Comparison of ENCODE assay signal across 29 cellular contexts in genomic region chr1:188517139-188517538, GRCh38.
"Had no signal": no experiment of that assay in that cellular context is flagged by ENCODE, and none has a peak within 500 bp of the region (broad histone marks: within the 10 kb centered on the region; RNA-seq: fewer than 3 reads in every experiment).

No MANE protein-coding gene starts in this region.

- DNase-seq: activated CD4-positive, alpha-beta memory T cell treated with anti-CD3 and anti-CD28 coated beads, Interleukin-2, amount 10 ng/mL, durations not matched to agents 7 days and 5 days; activated CD4-positive, alpha-beta T cell treated with anti-CD3 and anti-CD28 coated beads for 1 hour; activated CD4-positive, alpha-beta T cell treated with anti-CD3 and anti-CD28 coated beads for 4 hours; activated CD4-positive, alpha-beta T cell treated with anti-CD3 and anti-CD28 coated beads, Interleukin-2, amount 10 ng/mL, durations not matched to agents 7 days and 5 days; activated CD4-positive, alpha-beta T cell treated with anti-CD3 and anti-CD28 coated beads, Interleukin-2, amount 50 U/mL, for 4 hours; activated CD4-positive, CD25-positive, alpha-beta regulatory T cell; activated CD8-positive, alpha-beta memory T cell treated with anti-CD3 and anti-CD28 coated beads, Interleukin-2, amount 50 U/mL, for 48 hours; activated gamma-delta T cell; activated naive CD4-positive, alpha-beta T cell; activated naive CD4-positive, alpha-beta T cell treated with anti-CD3 and anti-CD28 coated beads, Interleukin-2, amount 10 ng/mL, durations not matched to agents 7 days and 5 days; activated naive CD8-positive, alpha-beta T cell treated with anti-CD3 and anti-CD28 coated beads, Interleukin-2, amount 10 ng/mL, durations not matched to agents 7 days and 5 days; activated T-cell treated with anti-CD3 and anti-CD28 coated beads for 4 hours; activated T-cell treated with anti-CD3 and anti-CD28 coated beads, Interleukin-2, amount 50 U/mL, for 24 hours; activated T-cell treated with anti-CD3 and anti-CD28 coated beads, Interleukin-2, amount 50 U/mL, for 72 hours; brain microvascular endothelial cell; dorsolateral prefrontal cortex; effector memory CD4-positive, alpha-beta T cell; endodermal cell; foreskin keratinocyte; gastrocnemius medialis; glutamatergic neuron; heart left ventricle; T-helper 17 cell; T1000 had no signal

- ATAC-seq: activated naive CD4-positive, alpha-beta T cell treated with anti-CD3 and anti-CD28 coated beads, Interleukin-2, amount 50 U/mL, for 72 hours; activated T-cell treated with anti-CD3 and anti-CD28 coated beads, Interleukin-2, amount 50 U/mL, for 72 hours; esophagus mucosa; foreskin keratinocyte; gastrocnemius medialis; heart left ventricle; T-helper 17 cell had no signal

- H3K9me3 Mint-ChIP-seq: activated CD4-positive, alpha-beta T cell treated with anti-CD3 and anti-CD28 coated beads, Interleukin-2, amount 10 ng/mL, durations not matched to agents 7 days and 5 days; endodermal cell had no signal

- H3K27ac Mint-ChIP-seq: activated CD4-positive, alpha-beta memory T cell treated with anti-CD3 and anti-CD28 coated beads, Interleukin-2, amount 10 ng/mL, durations not matched to agents 7 days and 5 days; activated CD4-positive, alpha-beta T cell treated with anti-CD3 and anti-CD28 coated beads, Interleukin-2, amount 10 ng/mL, durations not matched to agents 7 days and 5 days; activated naive CD4-positive, alpha-beta T cell treated with anti-CD3 and anti-CD28 coated beads, Interleukin-2, amount 10 ng/mL, durations not matched to agents 7 days and 5 days; activated naive CD4-positive, alpha-beta T cell treated with anti-CD3 and anti-CD28 coated beads, Interleukin-2, amount 50 U/mL, for 72 hours; activated naive CD8-positive, alpha-beta T cell treated with anti-CD3 and anti-CD28 coated beads, Interleukin-2, amount 10 ng/mL, durations not matched to agents 7 days and 5 days; activated T-cell treated with anti-CD3 and anti-CD28 coated beads, Interleukin-2, amount 50 U/mL, for 24 hours; activated T-cell treated with anti-CD3 and anti-CD28 coated beads, Interleukin-2, amount 50 U/mL, for 72 hours; dendritic cell treated with granulocyte-macrophage colony-stimulating factor and Interleukin-4, amounts not matched to agents 40 ng/mL and 50 ng/mL, for 4 days; endodermal cell; T-helper 17 cell; T-helper 2 cell treated with Interferon-gamma antibody and Interleukin-4, amounts not matched to agents 5 μg/mL and 100 μg/mL, for 36 hours had no signal

- H3K27me3 Mint-ChIP-seq: activated CD4-positive, alpha-beta memory T cell treated with anti-CD3 and anti-CD28 coated beads, Interleukin-2, amount 10 ng/mL, durations not matched to agents 7 days and 5 days; activated CD4-positive, alpha-beta T cell treated with anti-CD3 and anti-CD28 coated beads, Interleukin-2, amount 10 ng/mL, durations not matched to agents 7 days and 5 days; activated naive CD4-positive, alpha-beta T cell treated with anti-CD3 and anti-CD28 coated beads, Interleukin-2, amount 10 ng/mL, durations not matched to agents 7 days and 5 days; activated naive CD8-positive, alpha-beta T cell treated with anti-CD3 and anti-CD28 coated beads, Interleukin-2, amount 10 ng/mL, durations not matched to agents 7 days and 5 days; activated T-cell treated with anti-CD3 and anti-CD28 coated beads, Interleukin-2, amount 50 U/mL, for 24 hours; central memory CD8-positive, alpha-beta T cell; dendritic cell treated with granulocyte-macrophage colony-stimulating factor and Interleukin-4, amounts not matched to agents 40 ng/mL and 50 ng/mL, for 4 days; T-helper 17 cell had no signal

- H3K4me3 Mint-ChIP-seq: activated CD4-positive, alpha-beta memory T cell treated with anti-CD3 and anti-CD28 coated beads, Interleukin-2, amount 10 ng/mL, durations not matched to agents 7 days and 5 days; activated CD4-positive, alpha-beta T cell treated with anti-CD3 and anti-CD28 coated beads, Interleukin-2, amount 10 ng/mL, durations not matched to agents 7 days and 5 days; activated naive CD4-positive, alpha-beta T cell treated with anti-CD3 and anti-CD28 coated beads, Interleukin-2, amount 10 ng/mL, durations not matched to agents 7 days and 5 days; activated naive CD8-positive, alpha-beta T cell treated with anti-CD3 and anti-CD28 coated beads, Interleukin-2, amount 10 ng/mL, durations not matched to agents 7 days and 5 days; activated T-cell treated with anti-CD3 and anti-CD28 coated beads, Interleukin-2, amount 50 U/mL, for 24 hours; activated T-cell treated with anti-CD3 and anti-CD28 coated beads, Interleukin-2, amount 50 U/mL, for 72 hours; central memory CD8-positive, alpha-beta T cell; dendritic cell treated with granulocyte-macrophage colony-stimulating factor and Interleukin-4, amounts not matched to agents 40 ng/mL and 50 ng/mL, for 4 days; endodermal cell; T-helper 17 cell; T-helper 2 cell treated with Interferon-gamma antibody and Interleukin-4, amounts not matched to agents 5 μg/mL and 100 μg/mL, for 36 hours had no signal

- H3K36me3 Mint-ChIP-seq: activated naive CD4-positive, alpha-beta T cell treated with anti-CD3 and anti-CD28 coated beads, Interleukin-2, amount 10 ng/mL, durations not matched to agents 7 days and 5 days; activated naive CD4-positive, alpha-beta T cell treated with anti-CD3 and anti-CD28 coated beads, Interleukin-2, amount 50 U/mL, for 72 hours; activated naive CD8-positive, alpha-beta T cell treated with anti-CD3 and anti-CD28 coated beads, Interleukin-2, amount 10 ng/mL, durations not matched to agents 7 days and 5 days had no signal

- H3K4me1 Mint-ChIP-seq: activated CD4-positive, alpha-beta memory T cell treated with anti-CD3 and anti-CD28 coated beads, Interleukin-2, amount 10 ng/mL, durations not matched to agents 7 days and 5 days; activated CD4-positive, alpha-beta T cell treated with anti-CD3 and anti-CD28 coated beads, Interleukin-2, amount 10 ng/mL, durations not matched to agents 7 days and 5 days; activated naive CD4-positive, alpha-beta T cell treated with anti-CD3 and anti-CD28 coated beads, Interleukin-2, amount 10 ng/mL, durations not matched to agents 7 days and 5 days; activated naive CD8-positive, alpha-beta T cell treated with anti-CD3 and anti-CD28 coated beads, Interleukin-2, amount 10 ng/mL, durations not matched to agents 7 days and 5 days; central memory CD8-positive, alpha-beta T cell; endodermal cell; T-helper 17 cell had no signal
